In the genomic region with DNA sequence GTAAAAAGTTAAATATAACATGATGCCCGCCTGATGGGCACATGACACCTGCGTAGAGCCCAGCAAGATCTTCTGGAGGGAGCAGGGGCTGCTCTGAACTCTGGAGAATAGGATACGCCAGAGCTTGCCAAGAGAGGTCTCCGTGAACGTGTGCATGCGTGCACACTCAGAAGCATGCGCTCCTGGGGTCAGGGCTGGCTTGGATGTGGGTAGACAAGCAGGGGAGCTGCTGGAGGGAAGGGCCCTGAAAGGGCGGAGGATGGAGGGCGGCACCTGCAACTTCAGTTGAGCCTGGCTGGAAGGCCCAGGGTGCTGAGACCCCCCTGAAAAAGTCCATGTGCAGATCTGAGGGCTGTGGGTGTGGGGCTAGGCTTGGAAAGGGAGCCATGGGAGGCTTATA, we compare ENCODE assay signal across 38 cellular contexts.
"Had no signal": no experiment of that assay in that cellular context is flagged by ENCODE, and none has a peak within 500 bp of the region (broad histone marks: within the 10 kb centered on the region; RNA-seq: fewer than 3 reads in every experiment).

No MANE protein-coding gene starts in this region.

- H3K27ac Mint-ChIP-seq: activated naive CD4-positive, alpha-beta T cell treated with anti-CD3 and anti-CD28 coated beads for 36 hours; activated naive CD4-positive, alpha-beta T cell treated with anti-CD3 and anti-CD28 coated beads, Interleukin-2, amount 10 ng/mL, durations not matched to agents 7 days and 5 days; activated naive CD4-positive, alpha-beta T cell treated with anti-CD3 and anti-CD28 coated beads, Interleukin-2, amount 50 U/mL, for 24 hours; activated naive CD4-positive, alpha-beta T cell treated with anti-CD3 and anti-CD28 coated beads, Interleukin-2, amount 50 U/mL, for 72 hours; activated naive CD8-positive, alpha-beta T cell; activated naive CD8-positive, alpha-beta T cell treated with anti-CD3 and anti-CD28 coated beads for 36 hours; activated naive CD8-positive, alpha-beta T cell treated with anti-CD3 and anti-CD28 coated beads, Interleukin-2, amount 10 ng/mL, durations not matched to agents 7 days and 5 days; activated naive CD8-positive, alpha-beta T cell treated with anti-CD3 and anti-CD28 coated beads, Interleukin-2, amount 50 U/mL, for 24 hours; activated T-cell treated with anti-CD3 and anti-CD28 coated beads, Interleukin-2, amount 50 U/mL, for 24 hours; activated T-cell treated with anti-CD3 and anti-CD28 coated beads, Interleukin-2, amount 50 U/mL, for 72 hours; activated T-helper 1 cell treated with anti-CD3 and anti-CD28 coated beads, Interleukin-12 subunit alpha, Interleukin-12 subunit beta, Interleukin-2, Interleukin-4 antibody, amounts not matched to agents 30 ng/mL and 10 ng/mL and 1 ng/mL, durations not matched to agents 14 hours and 24 hours and 36 hours; activated T-helper 17 cell treated with anti-CD3 and anti-CD28 coated beads, Interleukin-2, amount 50 U/mL, for 72 hours; activated T-helper 2 cell treated with anti-CD3 and anti-CD28 coated beads, Interferon-gamma antibody, Interleukin-2, Interleukin-4, amounts not matched to agents 10 μg/mL and 5 μg/mL and 100 μg/mL, durations not matched to agents 14 hours and 24 hours and 36 hours; brain had no signal

- H3K4me1 Mint-ChIP-seq: activated naive CD4-positive, alpha-beta T cell treated with anti-CD3 and anti-CD28 coated beads, Interleukin-2, amount 10 ng/mL, durations not matched to agents 7 days and 5 days; activated naive CD4-positive, alpha-beta T cell treated with anti-CD3 and anti-CD28 coated beads, Interleukin-2, amount 50 U/mL, for 24 hours; activated naive CD8-positive, alpha-beta T cell treated with anti-CD3 and anti-CD28 coated beads for 36 hours; activated naive CD8-positive, alpha-beta T cell treated with anti-CD3 and anti-CD28 coated beads, Interleukin-2, amount 10 ng/mL, durations not matched to agents 7 days and 5 days; activated naive CD8-positive, alpha-beta T cell treated with anti-CD3 and anti-CD28 coated beads, Interleukin-2, amount 50 U/mL, for 24 hours; activated T-helper 17 cell treated with anti-CD3 and anti-CD28 coated beads, Interleukin-2, amount 50 U/mL, for 72 hours; central memory CD8-positive, alpha-beta T cell had no signal

- H3K36me3 ChIP-seq: adrenal gland, ascending aorta, brain microvascular endothelial cell, breast epithelium, cardiac muscle cell had no signal

- H3K27me3 ChIP-seq: adrenal gland, ascending aorta, body of pancreas, brain microvascular endothelial cell, breast epithelium, cardiac muscle cell had no signal

- H3K4me1 ChIP-seq: adrenal gland, ascending aorta, body of pancreas, breast epithelium had no signal

- H3K9me3 ChIP-seq: adrenal gland, ascending aorta, body of pancreas had no signal

- H3K4me3 ChIP-seq: adrenal gland, ascending aorta, body of pancreas, breast epithelium, cardiac muscle cell had no signal

- DNase-seq: activated effector memory CD4-positive, alpha-beta T cell treated with anti-CD3 and anti-CD28 coated beads, Interleukin-2, amount 50 U/mL, for 16 hours; activated effector memory CD4-positive, alpha-beta T cell treated with Interleukin-2 at 50 U/mL for 16 hours; activated gamma-delta T cell; activated gamma-delta T cell treated with Interleukin-2 at 50 U/mL for 16 hours; activated naive CD4-positive, alpha-beta T cell; activated naive CD4-positive, alpha-beta T cell treated with anti-CD3 and anti-CD28 coated beads for 36 hours; activated naive CD4-positive, alpha-beta T cell treated with anti-CD3 and anti-CD28 coated beads, Interleukin-2, amount 10 ng/mL, durations not matched to agents 7 days and 5 days; activated naive CD4-positive, alpha-beta T cell treated with anti-CD3 and anti-CD28 coated beads, Interleukin-2, amount 50 U/mL, for 16 hours; activated naive CD4-positive, alpha-beta T cell treated with Interleukin-2 at 50 U/mL for 16 hours; activated naive CD8-positive, alpha-beta T cell treated with anti-CD3 and anti-CD28 coated beads for 36 hours; activated naive CD8-positive, alpha-beta T cell treated with anti-CD3 and anti-CD28 coated beads, Interleukin-2, amount 10 ng/mL, durations not matched to agents 7 days and 5 days; activated naive CD8-positive, alpha-beta T cell treated with anti-CD3 and anti-CD28 coated beads, Interleukin-2, amount 50 U/mL, for 24 hours; activated T-cell treated with anti-CD3 and anti-CD28 coated beads for 4 hours; activated T-cell treated with anti-CD3 and anti-CD28 coated beads, Interleukin-2, amount 50 U/mL, for 1 hour; activated T-cell treated with anti-CD3 and anti-CD28 coated beads, Interleukin-2, amount 50 U/mL, for 24 hours; activated T-cell treated with anti-CD3 and anti-CD28 coated beads, Interleukin-2, amount 50 U/mL, for 4 hours; activated T-cell treated with anti-CD3 and anti-CD28 coated beads, Interleukin-2, amount 50 U/mL, for 48 hours; activated T-cell treated with anti-CD3 and anti-CD28 coated beads, Interleukin-2, amount 50 U/mL, for 72 hours; adrenal gland; amniotic stem cell; anterior cingulate cortex; aorta; body of pancreas; brain microvascular endothelial cell; caudate nucleus; central memory CD4-positive, alpha-beta T cell; cerebellar nuclear complex had no signal

- H3K27ac ChIP-seq: adrenal gland, ascending aorta, body of pancreas, brain microvascular endothelial cell, breast epithelium, cardiac muscle cell had no signal

- H3K36me3 Mint-ChIP-seq: activated naive CD4-positive, alpha-beta T cell treated with anti-CD3 and anti-CD28 coated beads, Interleukin-2, amount 10 ng/mL, durations not matched to agents 7 days and 5 days; activated naive CD4-positive, alpha-beta T cell treated with anti-CD3 and anti-CD28 coated beads, Interleukin-2, amount 50 U/mL, for 24 hours; activated naive CD4-positive, alpha-beta T cell treated with anti-CD3 and anti-CD28 coated beads, Interleukin-2, amount 50 U/mL, for 72 hours; activated naive CD8-positive, alpha-beta T cell; activated naive CD8-positive, alpha-beta T cell treated with anti-CD3 and anti-CD28 coated beads for 36 hours; activated naive CD8-positive, alpha-beta T cell treated with anti-CD3 and anti-CD28 coated beads, Interleukin-2, amount 10 ng/mL, durations not matched to agents 7 days and 5 days; brain had no signal

- H3K27me3 Mint-ChIP-seq: activated naive CD4-positive, alpha-beta T cell treated with anti-CD3 and anti-CD28 coated beads, Interleukin-2, amount 10 ng/mL, durations not matched to agents 7 days and 5 days; activated naive CD4-positive, alpha-beta T cell treated with anti-CD3 and anti-CD28 coated beads, Interleukin-2, amount 50 U/mL, for 24 hours; activated naive CD8-positive, alpha-beta T cell; activated naive CD8-positive, alpha-beta T cell treated with anti-CD3 and anti-CD28 coated beads for 36 hours; activated naive CD8-positive, alpha-beta T cell treated with anti-CD3 and anti-CD28 coated beads, Interleukin-2, amount 10 ng/mL, durations not matched to agents 7 days and 5 days; activated naive CD8-positive, alpha-beta T cell treated with anti-CD3 and anti-CD28 coated beads, Interleukin-2, amount 50 U/mL, for 24 hours; activated T-cell treated with anti-CD3 and anti-CD28 coated beads, Interleukin-2, amount 50 U/mL, for 24 hours; activated T-helper 17 cell treated with anti-CD3 and anti-CD28 coated beads, Interleukin-2, amount 50 U/mL, for 72 hours; central memory CD8-positive, alpha-beta T cell had no signal

- H3K9me3 Mint-ChIP-seq: activated naive CD4-positive, alpha-beta T cell treated with anti-CD3 and anti-CD28 coated beads for 36 hours; activated naive CD4-positive, alpha-beta T cell treated with anti-CD3 and anti-CD28 coated beads, Interleukin-2, amount 50 U/mL, for 24 hours; activated naive CD4-positive, alpha-beta T cell treated with anti-CD3 and anti-CD28 coated beads, Interleukin-2, amount 50 U/mL, for 72 hours; activated naive CD8-positive, alpha-beta T cell treated with anti-CD3 and anti-CD28 coated beads for 36 hours; activated naive CD8-positive, alpha-beta T cell treated with anti-CD3 and anti-CD28 coated beads, Interleukin-2, amount 10 ng/mL, durations not matched to agents 7 days and 5 days; activated naive CD8-positive, alpha-beta T cell treated with anti-CD3 and anti-CD28 coated beads, Interleukin-2, amount 50 U/mL, for 24 hours; activated T-cell treated with anti-CD3 and anti-CD28 coated beads, Interleukin-2, amount 50 U/mL, for 24 hours; activated T-cell treated with anti-CD3 and anti-CD28 coated beads, Interleukin-2, amount 50 U/mL, for 4 hours; activated T-helper 1 cell treated with anti-CD3 and anti-CD28 coated beads, Interleukin-12 subunit alpha, Interleukin-12 subunit beta, Interleukin-2, Interleukin-4 antibody, amounts not matched to agents 30 ng/mL and 10 ng/mL and 1 ng/mL, durations not matched to agents 14 hours and 24 hours and 36 hours; activated T-helper 17 cell treated with anti-CD3 and anti-CD28 coated beads, Interleukin-2, amount 50 U/mL, for 72 hours; central memory CD8-positive, alpha-beta T cell had no signal

- H3K4me3 Mint-ChIP-seq: activated naive CD4-positive, alpha-beta T cell treated with anti-CD3 and anti-CD28 coated beads for 36 hours; activated naive CD4-positive, alpha-beta T cell treated with anti-CD3 and anti-CD28 coated beads, Interleukin-2, amount 10 ng/mL, durations not matched to agents 7 days and 5 days; activated naive CD4-positive, alpha-beta T cell treated with anti-CD3 and anti-CD28 coated beads, Interleukin-2, amount 50 U/mL, for 24 hours; activated naive CD8-positive, alpha-beta T cell; activated naive CD8-positive, alpha-beta T cell treated with anti-CD3 and anti-CD28 coated beads for 36 hours; activated naive CD8-positive, alpha-beta T cell treated with anti-CD3 and anti-CD28 coated beads, Interleukin-2, amount 10 ng/mL, durations not matched to agents 7 days and 5 days; activated naive CD8-positive, alpha-beta T cell treated with anti-CD3 and anti-CD28 coated beads, Interleukin-2, amount 50 U/mL, for 24 hours; activated T-cell treated with anti-CD3 and anti-CD28 coated beads, Interleukin-2, amount 50 U/mL, for 24 hours; activated T-cell treated with anti-CD3 and anti-CD28 coated beads, Interleukin-2, amount 50 U/mL, for 4 hours; activated T-cell treated with anti-CD3 and anti-CD28 coated beads, Interleukin-2, amount 50 U/mL, for 72 hours; activated T-helper 1 cell treated with anti-CD3 and anti-CD28 coated beads, Interleukin-12 subunit alpha, Interleukin-12 subunit beta, Interleukin-2, Interleukin-4 antibody, amounts not matched to agents 30 ng/mL and 10 ng/mL and 1 ng/mL, durations not matched to agents 14 hours and 24 hours and 36 hours; activated T-helper 17 cell treated with anti-CD3 and anti-CD28 coated beads, Interleukin-2, amount 50 U/mL, for 72 hours; brain; central memory CD8-positive, alpha-beta T cell had no signal

- ATAC-seq: activated naive CD4-positive, alpha-beta T cell treated with anti-CD3 and anti-CD28 coated beads, Interleukin-2, amount 50 U/mL, for 72 hours; activated naive CD8-positive, alpha-beta T cell treated with anti-CD3 and anti-CD28 coated beads, Interleukin-2, amount 50 U/mL, for 24 hours; activated T-cell treated with anti-CD3 and anti-CD28 coated beads, Interleukin-2, amount 50 U/mL, for 4 hours; activated T-cell treated with anti-CD3 and anti-CD28 coated beads, Interleukin-2, amount 50 U/mL, for 72 hours; activated T-helper 17 cell treated with anti-CD3 and anti-CD28 coated beads, Interleukin-2, amount 50 U/mL, for 72 hours; body of pancreas had no signal
